In genomic region chr2:197011777-197012641, GRCh38 we compare ENCODE assay signal across 1 cellular context.
TF ChIP-seq lines count a peak whose summit lies in the region.

No MANE protein-coding gene starts in this region.

TF ChIP-seq in HEK293, 187 proteins besides CTCF, POLR2A, EP300 and RAD21 (continued from another document):
- no peak for TF ChIP-seq HOXD13 (CRISPR knock-in tag; IDR thresholded peaks at IDR 0.05; ENCODE audit: borderline replicate concordance)
